Comparison of ENCODE assay signal across 10 cellular contexts in the genomic region with DNA sequence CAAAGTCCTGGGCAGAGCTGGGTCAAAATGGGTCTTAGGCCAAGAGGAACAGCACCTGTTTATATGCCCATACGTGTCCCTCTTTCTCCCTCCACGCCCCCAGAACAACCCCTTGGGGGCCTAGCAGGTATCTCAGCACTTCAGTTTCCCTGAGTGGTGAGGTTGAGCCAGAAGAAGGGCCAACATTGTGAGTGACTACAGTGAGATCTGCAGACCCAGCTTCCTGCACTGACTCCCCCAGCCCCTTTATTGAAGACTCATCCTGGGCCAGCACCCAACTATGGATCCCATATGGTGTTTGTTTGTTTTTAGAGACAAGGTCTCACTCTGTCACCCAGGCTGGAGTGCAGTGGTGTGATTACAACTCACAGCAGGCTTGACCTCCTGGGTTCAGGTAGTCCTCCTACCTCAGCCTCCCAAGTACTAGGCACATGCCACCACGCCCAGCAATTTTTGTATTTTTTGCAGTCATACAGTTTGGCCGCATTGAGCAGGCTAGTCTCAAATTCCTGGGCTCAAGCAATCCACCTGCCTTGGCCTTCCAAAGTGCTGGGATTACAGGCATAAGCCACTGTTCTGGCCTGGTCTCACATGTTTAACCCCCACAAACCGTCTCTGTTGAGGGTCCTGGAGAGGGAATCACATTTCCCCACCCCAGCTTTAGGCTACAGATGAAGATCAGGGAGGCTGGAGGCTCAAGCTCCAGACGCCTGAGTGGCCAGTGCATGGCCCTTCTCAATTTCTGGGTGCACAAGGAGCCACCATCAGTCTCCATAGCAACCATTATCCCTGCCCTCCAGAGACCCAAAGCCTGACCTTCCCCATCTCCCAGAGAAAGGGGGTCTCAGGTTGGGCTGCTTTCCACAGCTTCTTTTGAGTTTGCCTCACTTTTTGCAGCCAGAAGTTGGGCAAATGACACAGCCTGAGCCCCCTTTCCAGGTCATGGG. TPM values are rescaled to one million over a fixed set of nuclear protein-coding genes. Genes with fewer than 3 reads are reported as not detected.
A peak's percentile ranks its signal among the peaks of the same experiment; 100 is the strongest.
DNase-seq lines count a peak whose midpoint lies in the region; ATAC-seq and TF ChIP-seq lines count a peak whose summit lies in the region.
"Had no signal": no experiment of that assay in that cellular context is flagged by ENCODE, and none has a peak within 500 bp of the region (broad histone marks: within the 10 kb centered on the region; RNA-seq: fewer than 3 reads in every experiment).

No MANE protein-coding gene starts in this region.

- H3K27me3 Mint-ChIP-seq in activated naive CD8-positive, alpha-beta T cell treated with anti-CD3 and anti-CD28 coated beads, Interleukin-2, amount 10 ng/mL, durations not matched to agents 7 days and 5 days, result peaks cover 19% of the 10 kb centered on the region
- H3K27me3 Mint-ChIP-seq in activated naive CD8-positive, alpha-beta T cell treated with anti-CD3 and anti-CD28 coated beads for 36 hours, result peaks cover 4% of the 10 kb centered on the region
- H3K27me3 Mint-ChIP-seq in activated CD4-positive, alpha-beta memory T cell treated with anti-CD3 and anti-CD28 coated beads for 36 hours, result peaks cover 11% of the 10 kb centered on the region
- H3K27me3 Mint-ChIP-seq in mesothelial cell of epicardium (ENCODE audit: low read depth) (peaks cover 39% of the 10 kb centered on the region), type B pancreatic cell (peaks cover 31% of the 10 kb centered on the region)

- no peak overlapping the region for H3K27ac Mint-ChIP-seq in activated naive CD8-positive, alpha-beta T cell treated with anti-CD3 and anti-CD28 coated beads, Interleukin-2, amount 10 ng/mL, durations not matched to agents 7 days and 5 days
- no peak overlapping the region for H3K27ac Mint-ChIP-seq in activated naive CD8-positive, alpha-beta T cell treated with anti-CD3 and anti-CD28 coated beads for 36 hours
- no peak overlapping the region for H3K27ac Mint-ChIP-seq in activated CD4-positive, alpha-beta memory T cell treated with anti-CD3 and anti-CD28 coated beads for 36 hours
- H3K27ac Mint-ChIP-seq in mesothelial cell of epicardium (no peak overlapping the region), type B pancreatic cell (peak overlapping the region; percentile 90)

- H3K36me3 ChIP-seq in Karpas-422 (ENCODE audit: insufficient read depth, low read length), result no peaks in the 10 kb centered on the region; the same call in 1 of the 2 replicates

- no peaks in the 10 kb centered on the region for H3K9me3 Mint-ChIP-seq in activated naive CD8-positive, alpha-beta T cell treated with anti-CD3 and anti-CD28 coated beads, Interleukin-2, amount 10 ng/mL, durations not matched to agents 7 days and 5 days
- H3K9me3 Mint-ChIP-seq in activated naive CD8-positive, alpha-beta T cell treated with anti-CD3 and anti-CD28 coated beads for 36 hours, result no peaks in the 10 kb centered on the region
- H3K9me3 Mint-ChIP-seq in activated CD4-positive, alpha-beta memory T cell treated with anti-CD3 and anti-CD28 coated beads for 36 hours, result no peaks in the 10 kb centered on the region
- no peaks in the 10 kb centered on the region for H3K9me3 Mint-ChIP-seq in mesothelial cell of epicardium
- no peaks in the 10 kb centered on the region for H3K9me3 Mint-ChIP-seq in type B pancreatic cell

- POLR2A ChIA-PET in activated naive CD8-positive, alpha-beta T cell treated with anti-CD3 and anti-CD28 coated beads, Interleukin-2, amount 10 ng/mL, durations not matched to agents 7 days and 5 days (lab: Charles Lee), result no interaction called here
- POLR2A ChIA-PET in activated CD4-positive, alpha-beta memory T cell treated with anti-CD3 and anti-CD28 coated beads for 36 hours (lab: Charles Lee), result no interaction called here

- peaks cover 20% of the 10 kb centered on the region for H3K4me1 Mint-ChIP-seq in activated naive CD8-positive, alpha-beta T cell treated with anti-CD3 and anti-CD28 coated beads, Interleukin-2, amount 10 ng/mL, durations not matched to agents 7 days and 5 days
- H3K4me1 Mint-ChIP-seq in activated naive CD8-positive, alpha-beta T cell treated with anti-CD3 and anti-CD28 coated beads for 36 hours, result peaks cover 15% of the 10 kb centered on the region
- peaks cover 29% of the 10 kb centered on the region for H3K4me1 Mint-ChIP-seq in activated CD4-positive, alpha-beta memory T cell treated with anti-CD3 and anti-CD28 coated beads for 36 hours (ENCODE audit: low read depth)
- H3K4me1 Mint-ChIP-seq in mesothelial cell of epicardium (peaks cover 24% of the 10 kb centered on the region), type B pancreatic cell (ENCODE audit: unreplicated experiment) (peaks cover 11% of the 10 kb centered on the region)

- H3K27ac ChIP-seq in Karpas-422 (ENCODE audit: low read length), result no peak overlapping the region
- H3K27ac ChIP-seq: epithelial cell of prostate had no signal

- CTCF ChIA-PET in activated CD4-positive, alpha-beta memory T cell treated with anti-CD3 and anti-CD28 coated beads for 36 hours (lab: Charles Lee), result interaction anchor here (1.1 to 1.2 kb wide), 2 partner anchors 9 to 44 kb away, joined by 3 read pairs; no protein-coding TSS in a partner anchor

- H4K20me1 ChIP-seq in Karpas-422 (ENCODE audit: insufficient read depth, low read depth, low read length), result peaks cover 4% of the 10 kb centered on the region; the same call in 1 of the 2 replicates

- intact Hi-C loops in activated CD4-positive, alpha-beta memory T cell treated with anti-CD3 and anti-CD28 coated beads for 36 hours (cut with micrococcal nuclease), result no loop called here

- no peaks in the 10 kb centered on the region for H3K9me3 ChIP-seq in Karpas-422 (ENCODE audit: low read length)

- DNase-seq in activated naive CD8-positive, alpha-beta T cell treated with anti-CD3 and anti-CD28 coated beads, Interleukin-2, amount 10 ng/mL, durations not matched to agents 7 days and 5 days, result no peak
- no peak for DNase-seq in activated naive CD8-positive, alpha-beta T cell treated with anti-CD3 and anti-CD28 coated beads for 36 hours
- no peak for DNase-seq in activated CD4-positive, alpha-beta memory T cell treated with anti-CD3 and anti-CD28 coated beads for 36 hours
- DNase-seq in mesothelial cell of epicardium (ENCODE audit: low spot score in 2 of 2, unreplicated experiment in 2 of 2) (no peak), type B pancreatic cell (ENCODE audit: extremely low spot score, unreplicated experiment) (no peak), Karpas-422 (no peak), occipital lobe (lab: John Stamatoyannopoulos, UW) (no peak)
- DNase-seq: KBM-7 had no signal

- H3K79me2 ChIP-seq in Karpas-422 (ENCODE audit: low read length), result peaks cover 17% of the 10 kb centered on the region

- no peak for ATAC-seq in activated naive CD8-positive, alpha-beta T cell treated with anti-CD3 and anti-CD28 coated beads, Interleukin-2, amount 10 ng/mL, durations not matched to agents 7 days and 5 days (ENCODE audit: low read depth)
- ATAC-seq in HG02642 (IDR thresholded peaks at IDR 0.05; ENCODE audit: poor library complexity, unreplicated experiment), result no peak

- no peak overlapping the region for H3K4me2 ChIP-seq in Karpas-422 (ENCODE audit: low read depth, low read length, poor library complexity, severe bottlenecking)

- H3K4me1 ChIP-seq in Karpas-422 (ENCODE audit: low read length), result peaks cover 40% of the 10 kb centered on the region

- peak overlapping the region; percentile 50 for H3K4me3 Mint-ChIP-seq in activated naive CD8-positive, alpha-beta T cell treated with anti-CD3 and anti-CD28 coated beads, Interleukin-2, amount 10 ng/mL, durations not matched to agents 7 days and 5 days
- H3K4me3 Mint-ChIP-seq in activated naive CD8-positive, alpha-beta T cell treated with anti-CD3 and anti-CD28 coated beads for 36 hours, result no peak overlapping the region
- H3K4me3 Mint-ChIP-seq in activated CD4-positive, alpha-beta memory T cell treated with anti-CD3 and anti-CD28 coated beads for 36 hours, result peak overlapping the region; percentile 49
- peak overlapping the region; percentile 59 for H3K4me3 Mint-ChIP-seq in mesothelial cell of epicardium
- H3K4me3 Mint-ChIP-seq in type B pancreatic cell, result peak overlapping the region; percentile 87

- no peak overlapping the region for H3K9ac ChIP-seq in Karpas-422 (ENCODE audit: low read length)

- H3K36me3 Mint-ChIP-seq in activated naive CD8-positive, alpha-beta T cell treated with anti-CD3 and anti-CD28 coated beads, Interleukin-2, amount 10 ng/mL, durations not matched to agents 7 days and 5 days, result peaks cover 4% of the 10 kb centered on the region
- no peaks in the 10 kb centered on the region for H3K36me3 Mint-ChIP-seq in activated naive CD8-positive, alpha-beta T cell treated with anti-CD3 and anti-CD28 coated beads for 36 hours
- peaks cover 6% of the 10 kb centered on the region for H3K36me3 Mint-ChIP-seq in activated CD4-positive, alpha-beta memory T cell treated with anti-CD3 and anti-CD28 coated beads for 36 hours
- H3K36me3 Mint-ChIP-seq in mesothelial cell of epicardium (no peaks in the 10 kb centered on the region), type B pancreatic cell (no peaks in the 10 kb centered on the region)

- no peak overlapping the region for H3K4me3 ChIP-seq in Karpas-422 (ENCODE audit: low read length)

- H3K27me3 ChIP-seq in Karpas-422 (ENCODE audit: low read length), result no peaks in the 10 kb centered on the region

- H2AFZ ChIP-seq in Karpas-422 (ENCODE audit: low read length), result no peak overlapping the region

- H3K9me2 ChIP-seq in Karpas-422 (replicated peaks; ENCODE audit: insufficient read depth, low read length), result no peaks in the 10 kb centered on the region

- TF ChIP-seq CTCF in mesothelial cell of epicardium (IDR thresholded peaks at IDR 0.05; ENCODE audit: unreplicated experiment) (no peak), type B pancreatic cell (conservative IDR thresholded peaks at IDR 0.05) (no peak)

RNA-seq across cellular contexts. Expression of gene LARGE2, which starts 1.7 kb away (rescaled TPM):
- 1 to 10 TPM; 2.5 to 2.7 TPM for total RNA-seq in activated naive CD8-positive, alpha-beta T cell treated with anti-CD3 and anti-CD28 coated beads, Interleukin-2, amount 10 ng/mL, durations not matched to agents 7 days and 5 days
- total RNA-seq in activated naive CD8-positive, alpha-beta T cell treated with anti-CD3 and anti-CD28 coated beads for 36 hours, result 1 to 10 TPM; 1.2 to 1.5 TPM
- 1 to 10 TPM; 1.1 to 1.6 TPM for total RNA-seq in activated CD4-positive, alpha-beta memory T cell treated with anti-CD3 and anti-CD28 coated beads for 36 hours
- total RNA-seq in mesothelial cell of epicardium, result 5.0 to 6.0 TPM (median 5.2 TPM) in 3 replicates
- total RNA-seq in type B pancreatic cell (ENCODE audit: low replicate concordance), result 12.4 and 29.9 TPM in 2 replicates
- 9.5 and 10.8 TPM in 2 replicates for total RNA-seq in Karpas-422 (2014; rRNA removed; shearing (Covaris generic); ENCODE audit: low replicate concordance)
- 0.16 TPM for total RNA-seq in occipital lobe

RNA-seq across cellular contexts. Expression of gene PEX16, which starts 3.1 kb away (rescaled TPM):
- total RNA-seq in activated naive CD8-positive, alpha-beta T cell treated with anti-CD3 and anti-CD28 coated beads, Interleukin-2, amount 10 ng/mL, durations not matched to agents 7 days and 5 days, result 10 to 100 TPM; 49.4 to 61.5 TPM
- 10 to 100 TPM; 34.8 to 43.5 TPM for total RNA-seq in activated naive CD8-positive, alpha-beta T cell treated with anti-CD3 and anti-CD28 coated beads for 36 hours
- 10 to 100 TPM; 28.2 to 34.6 TPM for total RNA-seq in activated CD4-positive, alpha-beta memory T cell treated with anti-CD3 and anti-CD28 coated beads for 36 hours
- total RNA-seq in mesothelial cell of epicardium (19.8 to 23.1 TPM (median 20.7 TPM) in 3 replicates), type B pancreatic cell (ENCODE audit: low replicate concordance) (21.7 and 26.7 TPM in 2 replicates), occipital lobe (19.0 TPM)
- 83.3 and 89.3 TPM in 2 replicates for total RNA-seq in Karpas-422 (2014; rRNA removed; shearing (Covaris generic); ENCODE audit: low replicate concordance)

RNA-seq across cellular contexts. Expression of gene FREY1, which starts 13.7 kb away (rescaled TPM):
- total RNA-seq in activated naive CD8-positive, alpha-beta T cell treated with anti-CD3 and anti-CD28 coated beads, Interleukin-2, amount 10 ng/mL, durations not matched to agents 7 days and 5 days, result 1 to 10 TPM; 3.9 TPM
- under 1 TPM; 0.60 to 0.80 TPM for total RNA-seq in activated naive CD8-positive, alpha-beta T cell treated with anti-CD3 and anti-CD28 coated beads for 36 hours
- total RNA-seq in activated CD4-positive, alpha-beta memory T cell treated with anti-CD3 and anti-CD28 coated beads for 36 hours, result under 1 TPM; 0.73 to 0.88 TPM
- 2.3 to 3.9 TPM (median 3.4 TPM) in 3 replicates for total RNA-seq in mesothelial cell of epicardium
- total RNA-seq in type B pancreatic cell (ENCODE audit: low replicate concordance), result 0.90 and 1.4 TPM in 2 replicates
- 2.3 and 3.9 TPM in 2 replicates for total RNA-seq in Karpas-422 (2014; rRNA removed; shearing (Covaris generic); ENCODE audit: low replicate concordance)
- 1.4 TPM for total RNA-seq in occipital lobe

RNA-seq across cellular contexts. Expression of gene MAPK8IP1, which starts 35.4 kb away (rescaled TPM):
- total RNA-seq in activated naive CD8-positive, alpha-beta T cell treated with anti-CD3 and anti-CD28 coated beads, Interleukin-2, amount 10 ng/mL, durations not matched to agents 7 days and 5 days, result under 1 TPM; 0.85 to 0.86 TPM
- under 1 TPM; 0.54 to 0.56 TPM for total RNA-seq in activated naive CD8-positive, alpha-beta T cell treated with anti-CD3 and anti-CD28 coated beads for 36 hours
- total RNA-seq in activated CD4-positive, alpha-beta memory T cell treated with anti-CD3 and anti-CD28 coated beads for 36 hours, result under 1 TPM; 0.43 to 0.58 TPM
- total RNA-seq in mesothelial cell of epicardium (11.5 to 13.8 TPM (median 12.7 TPM) in 3 replicates), type B pancreatic cell (ENCODE audit: low replicate concordance) (23.7 and 24.4 TPM in 2 replicates), occipital lobe (74.7 TPM)
- total RNA-seq in Karpas-422 (2014; rRNA removed; shearing (Covaris generic); ENCODE audit: low replicate concordance), result 0.83 TPM in 1 of 2 replicates, not detected in the other
